21 cellular contexts compared by ENCODE assay signal in genomic region chr2:160538559-160539355, GRCh38. TPM values are rescaled to one million over a fixed set of nuclear protein-coding genes. Genes with fewer than 3 reads are reported as not detected.
DNase-seq lines count a peak whose midpoint lies in the region; ATAC-seq, FAIRE-seq and TF ChIP-seq lines count a peak whose summit lies in the region.
"Had no signal": no experiment of that assay in that cellular context is flagged by ENCODE, and none has a peak within 500 bp of the region (broad histone marks: within the 10 kb centered on the region; RNA-seq: fewer than 3 reads in every experiment).

No MANE protein-coding gene starts in this region.

- no peaks in the 10 kb centered on the region for H3K9me3 ChIP-seq in cardiac muscle cell (ENCODE audit: low read depth)
- no peaks in the 10 kb centered on the region for H3K9me3 ChIP-seq in left lung
- H3K9me3 ChIP-seq: BE2C, Caco-2 had no signal

- H3K4me3 ChIP-seq in cardiac muscle cell, result no peak overlapping the region
- H3K4me3 ChIP-seq in left lung, result no peak overlapping the region
- H3K4me3 ChIP-seq: GM23338 had no signal

- DNase-seq in Right ventricle myocardium inferior (ENCODE audit: missing footprints) (peak; percentile 48), cardiac septum (ENCODE audit: low spot score) (no peak), cardiac muscle cell (ENCODE audit: low read depth in 1 of 2, low spot score in 1 of 2) (peak in 1 of 2 donors; percentile 65), left lung (no peak), urothelium cell line (ENCODE audit: low spot score) (no peak), LoVo (ENCODE audit: low spot score) (no peak)
- no peak for DNase-seq in stimulated activated CD8-positive, alpha-beta memory T cell treated with anti-CD3 and anti-CD28 coated beads, Interleukin-4, amount 100 ng/mL, for 48 hours
- DNase-seq: 8988T; BE2C; Caco-2; CD4-positive, CD25-positive, alpha-beta regulatory T cell; EL; Kasumi-1; NCI-H1105 treated with DMSO at 0.1 percent for 48 hours; NCI-H1694; NCI-H524 treated with DMSO at 0.1 percent for 48 hours had no signal

- peak; percentile 27 for FAIRE-seq in urothelium cell line (lab: Jason Lieb, UNC)
- FAIRE-seq: GM12891, GM19239 had no signal

- ATAC-seq in Right ventricle myocardium inferior (peak; percentile 89), left lung (peak; percentile 76), GM19467 (IDR thresholded peaks at IDR 0.05; ENCODE audit: unreplicated experiment) (no peak)
- ATAC-seq: GM23338, HCT116 had no signal

- intact Hi-C loops in Right ventricle myocardium inferior (cut with DNase I), result no loop called here
- intact Hi-C loops in cardiac septum (cut with DNase I), result no loop called here
- intact Hi-C loops in left lung (cut with DNase I), result no loop called here

- no peaks in the 10 kb centered on the region for H3K27me3 ChIP-seq in cardiac muscle cell
- H3K27me3 ChIP-seq in left lung, result no peaks in the 10 kb centered on the region
- H3K27me3 ChIP-seq: BE2C had no signal

- TF ChIP-seq CTCF in cardiac muscle cell (IDR thresholded peaks at IDR 0.05; ENCODE audit: low read depth, low read length) (no peak), left lung (IDR thresholded peaks at IDR 0.05) (no peak)

- H3K36me3 ChIP-seq in cardiac muscle cell, result no peaks in the 10 kb centered on the region
- no peaks in the 10 kb centered on the region for H3K36me3 ChIP-seq in left lung
- H3K36me3 ChIP-seq: BE2C had no signal

- H3K4me1 ChIP-seq in cardiac muscle cell (ENCODE audit: low read depth) (peaks cover 15% of the 10 kb centered on the region), left lung (no peaks in the 10 kb centered on the region)
- H3K4me1 ChIP-seq: BE2C had no signal

- H3K27ac ChIP-seq in cardiac muscle cell, result peak overlapping the region; percentile 72
- no peak overlapping the region for H3K27ac ChIP-seq in left lung

RNA-seq across cellular contexts. Expression of gene RBMS1, which starts 45.1 kb away (rescaled TPM):
- 58.2 TPM for total RNA-seq in Right ventricle myocardium inferior
- total RNA-seq in cardiac septum, result 75.3 TPM
- 68.8 and 89.5 TPM in 2 replicates for total RNA-seq in cardiac muscle cell
- polyA plus RNA-seq in cardiac muscle cell, result 99.9 and 120 TPM in 2 replicates
- total RNA-seq in left lung, result 100 to 1,000 TPM in 1 of 2 donors, 10 to 100 TPM in 1; 91.7 to 119 TPM
